Comparison of ENCODE assay signal across 24 cellular contexts in genomic region chr1:53833393-53833792, GRCh38. TPM values are rescaled to one million over a fixed set of nuclear protein-coding genes. Genes with fewer than 3 reads are reported as not detected.
DNase-seq lines count a peak whose midpoint lies in the region; ATAC-seq, FAIRE-seq and TF ChIP-seq lines count a peak whose summit lies in the region.
"Had no signal": no experiment of that assay in that cellular context is flagged by ENCODE, and none has a peak within 500 bp of the region (broad histone marks: within the 10 kb centered on the region; RNA-seq: fewer than 3 reads in every experiment).

No MANE protein-coding gene starts in this region.

- H3K79me2 ChIP-seq in HepG2 (ENCODE audit: insufficient read depth, low read length) (peaks cover 46% of the 10 kb centered on the region), Loucy (ENCODE audit: insufficient read depth, low read length) (peaks cover 61% of the 10 kb centered on the region), K562 (ENCODE audit: control insufficient read depth, insufficient read depth, low read length) (peaks cover 70% of the 10 kb centered on the region)

- in situ Hi-C loops in HepG2 (cut with HindIII; ENCODE audit: extremely low pct_ligation_motif_present, low pct_unique_long_range_greater_than_20kb) (no loop called here), K562 (cut with MboI) (no loop called here)

- H3K9me2 ChIP-seq in Loucy (replicated peaks; ENCODE audit: low read depth, low read length): no peaks in the 10 kb centered on the region

- TF ChIP-seq CTCF in HepG2 (CRISPR knock-in tag; IDR thresholded peaks at IDR 0.05): no peak
- TF ChIP-seq CTCF in right lobe of liver (IDR thresholded peaks at IDR 0.05): no peak
- TF ChIP-seq CTCF in Loucy (conservative IDR thresholded peaks at IDR 0.05; ENCODE audit: low read length): no peak
- TF ChIP-seq CTCF in K562 (IDR thresholded peaks at IDR 0.05 in 2 of 3, conservative IDR thresholded peaks at IDR 0.05 in 1 of 3; ENCODE audit: insufficient read depth in 2 of 3, low read depth in 1 of 3, low read length in 3 of 3): no peak

- intact Hi-C loops in HepG2 (cut with micrococcal nuclease; ENCODE audit: unreplicated experiment) (no loop called here), right lobe of liver (cut with DNase I) (no loop called here), K562 (cut with micrococcal nuclease) (no loop called here)

- H2AFZ ChIP-seq in HepG2 (ENCODE audit: low read length): no peak overlapping the region
- no peak overlapping the region for H2AFZ ChIP-seq in Loucy (ENCODE audit: low read length)
- H2AFZ ChIP-seq in K562 (ENCODE audit: low read depth, low read length): no peak overlapping the region
- H2AFZ ChIP-seq: GM23338 had no signal

- ATAC-seq in HepG2 (no peak), right lobe of liver (no peak), K562 (no peak), HG02610 (IDR thresholded peaks at IDR 0.05; ENCODE audit: unreplicated experiment) (no peak), GM18868 (IDR thresholded peaks at IDR 0.05; ENCODE audit: unreplicated experiment) (no peak), HG03571 (IDR thresholded peaks at IDR 0.05; ENCODE audit: unreplicated experiment) (no peak)
- ATAC-seq: CD8-positive, alpha-beta T cell; GM23338; HCT116 had no signal

- H3F3A ChIP-seq in Loucy (ENCODE audit: low read depth): no peaks in the 10 kb centered on the region

- CTCF ChIA-PET in HepG2 (lab: Yijun Ruan, JAX; ENCODE audit: low intra/inter-chr PET ratio, low total read pairs) (no interaction called here), K562 (lab: Yijun Ruan, JAX; ENCODE audit: low intra/inter-chr PET ratio) (no interaction called here)

- TF ChIP-seq POLR2A in HepG2 (IDR thresholded peaks at IDR 0.05; ENCODE audit: insufficient read depth in 1 of 2, low read depth in 2 of 2, low read length in 2 of 2) (no peak), right lobe of liver (IDR thresholded peaks at IDR 0.05) (no peak), K562 (conservative IDR thresholded peaks at IDR 0.05) (no peak)

- no TSS peak for BruUV-seq in HepG2 (replicated peaks; lab: Mats Ljungman, UMichigan)
- no TSS peak for BruUV-seq in K562 (replicated peaks; lab: Mats Ljungman, UMichigan)

- H4K20me1 ChIP-seq in HepG2 (ENCODE audit: insufficient read depth, low read length): no peaks in the 10 kb centered on the region; the same call in 1 of the 2 replicates
- peaks cover 28% of the 10 kb centered on the region for H4K20me1 ChIP-seq in Loucy (ENCODE audit: insufficient read depth, low read length, poor library complexity, severe bottlenecking)
- no peaks in the 10 kb centered on the region for H4K20me1 ChIP-seq in K562 (replicated peaks; ENCODE audit: control insufficient read depth, insufficient read depth, low read length)

- POLR2A ChIA-PET in HepG2 (lab: Yijun Ruan, JAX) (no interaction called here), K562 (lab: Yijun Ruan, JAX) (interaction anchor here (0.7 kb wide), 1 partner anchor 370 kb away, joined by 3 read pairs; no protein-coding TSS in a partner anchor)

- FAIRE-seq in HepG2 (lab: Jason Lieb, UNC): no peak
- no peak for FAIRE-seq in K562 (lab: Jason Lieb, UNC)
- FAIRE-seq: A204.1, GM12892, GM19239 had no signal

- no peaks in the 10 kb centered on the region for H3K27me3 ChIP-seq in HepG2 (ENCODE audit: control insufficient read depth in 1 of 2, insufficient read depth in 2 of 2, low read length in 2 of 2)
- no peaks in the 10 kb centered on the region for H3K27me3 ChIP-seq in right lobe of liver
- peaks cover 4% of the 10 kb centered on the region for H3K27me3 ChIP-seq in Loucy (ENCODE audit: insufficient read depth, low read length, poor library complexity, severe bottlenecking)
- no peaks in the 10 kb centered on the region for H3K27me3 ChIP-seq in K562 (ENCODE audit: control insufficient read depth in 2 of 2, insufficient read depth in 2 of 2, low read length in 2 of 2)
- H3K27me3 ChIP-seq: BLaER1 had no signal

- TF ChIP-seq RAD21 in HepG2 (CRISPR knock-in tag; IDR thresholded peaks at IDR 0.05) (no peak), K562 (CRISPR knock-in tag; conservative IDR thresholded peaks at IDR 0.05 in 1 of 2, IDR thresholded peaks at IDR 0.05 in 1 of 2) (no peak)

- peaks cover 20% of the 10 kb centered on the region for H3K4me1 ChIP-seq in HepG2 (ENCODE audit: insufficient read depth, low read length)
- H3K4me1 ChIP-seq in right lobe of liver: peaks cover 0 to 8% (median 0%) of the 10 kb centered on the region in 4 donors
- H3K4me1 ChIP-seq in Loucy (ENCODE audit: insufficient read depth, low read length, poor library complexity, severe bottlenecking): peaks cover 27% of the 10 kb centered on the region
- peaks cover 4 to 13% of the 10 kb centered on the region in 2 experiments; a peak in 3 of 5 replicates for H3K4me1 ChIP-seq in K562 (replicated peaks in 1 of 2; ENCODE audit: control insufficient read depth in 2 of 2, insufficient read depth in 2 of 2, low read length in 2 of 2)
- H3K4me1 ChIP-seq: Caco-2 had no signal

- H3K27ac ChIP-seq in HepG2 (ENCODE audit: extremely low read length, insufficient read depth, low read length): no peak overlapping the region
- no peak overlapping the region for H3K27ac ChIP-seq in right lobe of liver
- H3K27ac ChIP-seq in K562 (ENCODE audit: extremely low read depth, low read depth, low read length): no peak overlapping the region
- H3K27ac ChIP-seq: 22Rv1, BLaER1, C4-2B had no signal

- DNase-seq in HepG2 (ENCODE audit: low spot score): no peak
- no peak for DNase-seq in right lobe of liver
- DNase-seq in K562 (ENCODE audit: extremely low read depth in 1 of 4, low spot score in 3 of 4): no peak
- DNase-seq: Caco-2; CD4-positive, CD25-positive, alpha-beta regulatory T cell; CD8-positive, alpha-beta T cell; DMS153; DND-41; EL; GDM1; H9; HFFc6 had no signal

- no peak for TF ChIP-seq EP300 in HepG2 (IDR thresholded peaks at IDR 0.05; ENCODE audit: low read depth in 2 of 2, low read length in 2 of 2)
- no peak for TF ChIP-seq EP300 in HepG2 (CRISPR knock-in tag; IDR thresholded peaks at IDR 0.05; ENCODE audit: borderline replicate concordance)
- TF ChIP-seq EP300 in K562 (IDR thresholded peaks at IDR 0.05; ENCODE audit: low read length): no peak

- H3K9ac ChIP-seq in HepG2 (ENCODE audit: insufficient read depth, low read depth, low read length) (no peak overlapping the region), Loucy (ENCODE audit: low read depth, low read length, poor library complexity, severe bottlenecking) (no peak overlapping the region), K562 (ENCODE audit: insufficient read depth in 1 of 2, low read depth in 2 of 2, low read length in 2 of 2) (no peak overlapping the region)
- H3K9ac ChIP-seq: BLaER1 had no signal

- H3K4me3 ChIP-seq in HepG2 (replicated peaks in 1 of 3; ENCODE audit: insufficient read depth in 1 of 3, low read depth in 2 of 3, low read length in 3 of 3) (no peak overlapping the region), right lobe of liver (no peak overlapping the region), Loucy (ENCODE audit: low read length, poor library complexity, severe bottlenecking) (no peak overlapping the region), K562 (no peak overlapping the region)
- H3K4me3 ChIP-seq: BLaER1, GM23338 had no signal

- H3K9me3 ChIP-seq in HepG2 (ENCODE audit: low read length) (no peaks in the 10 kb centered on the region), right lobe of liver (no peaks in the 10 kb centered on the region), Loucy (ENCODE audit: insufficient read depth, low read depth, low read length) (no peaks in the 10 kb centered on the region), K562 (replicated peaks; ENCODE audit: control insufficient read depth, insufficient read depth, low read depth, low read length) (no peaks in the 10 kb centered on the region)
- H3K9me3 ChIP-seq: BLaER1, Caco-2 had no signal

- H3K36me3 ChIP-seq in HepG2 (replicated peaks in 1 of 2; ENCODE audit: control insufficient read depth in 1 of 2, insufficient read depth in 2 of 2, low read length in 2 of 2) (peaks cover 0 to 21% of the 10 kb centered on the region in 2 experiments; a peak in 3 of 5 replicates), right lobe of liver (no peaks in the 10 kb centered on the region), Loucy (ENCODE audit: insufficient read depth, low read length) (peaks cover 10% of the 10 kb centered on the region; the same call in 1 of the 2 replicates), K562 (ENCODE audit: control insufficient read depth, insufficient read depth, low read length) (peaks cover 61% of the 10 kb centered on the region)

- H3K4me2 ChIP-seq in HepG2 (ENCODE audit: low read depth, low read length): no peak overlapping the region
- peak overlapping the region; percentile 70 for H3K4me2 ChIP-seq in Loucy (ENCODE audit: low read depth, low read length, poor library complexity, severe bottlenecking)
- H3K4me2 ChIP-seq in K562 (ENCODE audit: insufficient read depth, low read length): no peak overlapping the region
- H3K4me2 ChIP-seq: GM23338 had no signal

- 98% methylated on average over 4 of the region's 4 CpGs for WGBS in HepG2 (ENCODE audit: low lambda C conversion rate)
- WGBS in right lobe of liver (ENCODE audit: insufficient coverage, low coverage, low lambda C conversion rate, missing lambda C conversion rate): 87% methylated on average over 4 of the region's 4 CpGs
- WGBS in K562 (ENCODE audit: insufficient coverage, low coverage, missing lambda C conversion rate): 93% methylated on average over 4 of the region's 4 CpGs

- H3K9me1 ChIP-seq in K562 (ENCODE audit: control insufficient read depth, insufficient read depth, low read length): no peaks in the 10 kb centered on the region

RNA-seq across cellular contexts. Expression of gene NDC1, which starts 4.7 kb away (rescaled TPM):
- total RNA-seq in HepG2 (2016; rRNA removed; fragmentation: Illumina TruSeq; extraction: Trizol): 44.6 and 50.9 TPM in 2 replicates
- 14.3 TPM in 2 replicates for total RNA-seq in HepG2 (2016; cell fraction: cytosol; rRNA removed; fragmentation: Illumina TruSeq; extraction: Trizol; ENCODE audit: low read depth)
- total RNA-seq in HepG2 (2016; cell fraction: insoluble cytoplasmic fraction; rRNA removed; fragmentation: Illumina TruSeq; extraction: Trizol): 43.8 and 49.0 TPM in 2 replicates
- total RNA-seq in HepG2 (2016; cell fraction: membrane; rRNA removed; fragmentation: Illumina TruSeq; extraction: Trizol): 24.9 and 31.6 TPM in 2 replicates
- total RNA-seq in HepG2 (2016; cell fraction: nucleus; rRNA removed; fragmentation: Illumina TruSeq; extraction: Trizol): 44.8 and 50.7 TPM in 2 replicates
- 20.9 and 38.1 TPM in 2 replicates for polyA plus RNA-seq in HepG2 (2011; rRNA removed)
- 19.6 and 22.9 TPM in 2 replicates for polyA plus RNA-seq in HepG2 (2011; cell fraction: cytosol; rRNA removed)
- 7.1 and 8.4 TPM in 2 replicates for polyA plus RNA-seq in HepG2 (2011; cell fraction: nucleus; rRNA removed)
- polyA plus RNA-seq in HepG2 (2012): 12.2 and 17.5 TPM in 2 replicates
- polyA plus RNA-seq in HepG2 (2016; cell fraction: cytosol; fragmentation: Illumina TruSeq; extraction: Trizol; ENCODE audit: low read depth): 3.9 and 4.1 TPM in 2 replicates
- polyA plus RNA-seq in HepG2 (2016; cell fraction: insoluble cytoplasmic fraction; fragmentation: Illumina TruSeq; extraction: Trizol; ENCODE audit: low read depth): 28.2 and 29.8 TPM in 2 replicates
- polyA plus RNA-seq in HepG2 (2016; cell fraction: membrane; fragmentation: Illumina TruSeq; extraction: Trizol; ENCODE audit: low read depth): 11.7 and 13.0 TPM in 2 replicates
- polyA plus RNA-seq in HepG2 (2016; cell fraction: nucleus; fragmentation: Illumina TruSeq; extraction: Trizol; ENCODE audit: insufficient read depth, low read depth): 44.5 and 45.2 TPM in 2 replicates
- 112 and 221 TPM in 2 replicates for polyA minus RNA-seq in HepG2 (2011; rRNA and poly(A)+ RNA removed; ENCODE audit: low replicate concordance)
- polyA minus RNA-seq in HepG2 (2011; cell fraction: cytosol; rRNA and poly(A)+ RNA removed): 28.3 and 30.2 TPM in 2 replicates
- 15.7 and 18.4 TPM in 2 replicates for polyA minus RNA-seq in HepG2 (2011; cell fraction: nucleus; rRNA and poly(A)+ RNA removed)
- total RNA-seq in right lobe of liver: 10 to 100 TPM in 2 of 6 experiments, 1 to 10 TPM in 4; 4.3 to 10.9 (median 5.7) TPM
- total RNA-seq in K562 (2011; cell fraction: chromatin; rRNA removed; ENCODE audit: low replicate concordance): 90.8 and 103 TPM in 2 replicates
- total RNA-seq in K562 (2011; cell fraction: nucleolus; rRNA removed): 62.9 and 67.9 TPM in 2 replicates
- 112 and 149 TPM in 2 replicates for total RNA-seq in K562 (2011; cell fraction: nucleoplasm; rRNA removed)
- total RNA-seq in K562 (2014; rRNA removed): 45.8 and 47.0 TPM in 2 replicates
- total RNA-seq in K562 (2014; rRNA removed; fragmentation: Illumina TruSeq; extraction: Trizol): 80.0 and 86.4 TPM in 2 replicates
- 71.9 and 74.7 TPM in 2 replicates for total RNA-seq in K562 (2015; rRNA removed; fragmentation: Illumina TruSeq; extraction: Trizol)
- total RNA-seq in K562 (2021): 64.5 and 74.2 TPM in 2 replicates
- 90.9 and 102 TPM in 2 replicates for polyA plus RNA-seq in K562 (2011; rRNA removed)
- 51.9 and 99.8 TPM in 2 replicates for polyA plus RNA-seq in K562 (2011; cell fraction: cytosol; rRNA removed)
- polyA plus RNA-seq in K562 (2011; cell fraction: nucleus; rRNA removed): 26.4 and 44.3 TPM in 2 replicates
- 30.7 and 38.2 TPM in 2 replicates for polyA plus RNA-seq in K562 (2012)
- polyA plus RNA-seq in K562 (2014; fragmentation: Illumina TruSeq; extraction: Trizol): 58.9 and 66.4 TPM in 2 replicates
- 10 to 100 TPM; 26.9 to 46.8 TPM for polyA plus RNA-seq in K562 (2014; fragmentation: Nextera tagmentation; extraction: Ambion mirVana)
- 46.0 and 49.9 TPM in 2 replicates for polyA plus RNA-seq in K562 (2014; rRNA removed)
- polyA minus RNA-seq in K562 (2011; rRNA and poly(A)+ RNA removed): 151 and 183 TPM in 2 replicates
- 51.7 and 72.3 TPM in 2 replicates for polyA minus RNA-seq in K562 (2011; cell fraction: cytosol; rRNA and poly(A)+ RNA removed)
- 25.2 and 47.9 TPM in 2 replicates for polyA minus RNA-seq in K562 (2011; cell fraction: nucleus; rRNA and poly(A)+ RNA removed)

RNA-seq across cellular contexts. Expression of gene YIPF1, which starts 56.2 kb away (rescaled TPM):
- 19.0 and 21.1 TPM in 2 replicates for total RNA-seq in HepG2 (2016; rRNA removed; fragmentation: Illumina TruSeq; extraction: Trizol)
- total RNA-seq in HepG2 (2016; cell fraction: cytosol; rRNA removed; fragmentation: Illumina TruSeq; extraction: Trizol; ENCODE audit: low read depth): 7.5 and 9.3 TPM in 2 replicates
- 18.1 and 18.6 TPM in 2 replicates for total RNA-seq in HepG2 (2016; cell fraction: insoluble cytoplasmic fraction; rRNA removed; fragmentation: Illumina TruSeq; extraction: Trizol)
- 16.3 and 17.7 TPM in 2 replicates for total RNA-seq in HepG2 (2016; cell fraction: membrane; rRNA removed; fragmentation: Illumina TruSeq; extraction: Trizol)
- 17.0 and 19.0 TPM in 2 replicates for total RNA-seq in HepG2 (2016; cell fraction: nucleus; rRNA removed; fragmentation: Illumina TruSeq; extraction: Trizol)
- 30.8 and 31.9 TPM in 2 replicates for polyA plus RNA-seq in HepG2 (2011; rRNA removed)
- 23.5 and 33.7 TPM in 2 replicates for polyA plus RNA-seq in HepG2 (2011; cell fraction: cytosol; rRNA removed)
- 13.9 and 16.7 TPM in 2 replicates for polyA plus RNA-seq in HepG2 (2011; cell fraction: nucleus; rRNA removed)
- polyA plus RNA-seq in HepG2 (2012): 13.4 and 20.3 TPM in 2 replicates
- 7.9 and 13.0 TPM in 2 replicates for polyA plus RNA-seq in HepG2 (2016; cell fraction: cytosol; fragmentation: Illumina TruSeq; extraction: Trizol; ENCODE audit: low read depth)
- 20.3 and 20.4 TPM in 2 replicates for polyA plus RNA-seq in HepG2 (2016; cell fraction: insoluble cytoplasmic fraction; fragmentation: Illumina TruSeq; extraction: Trizol; ENCODE audit: low read depth)
- 14.9 and 17.0 TPM in 2 replicates for polyA plus RNA-seq in HepG2 (2016; cell fraction: membrane; fragmentation: Illumina TruSeq; extraction: Trizol; ENCODE audit: low read depth)
- 24.4 and 26.4 TPM in 2 replicates for polyA plus RNA-seq in HepG2 (2016; cell fraction: nucleus; fragmentation: Illumina TruSeq; extraction: Trizol; ENCODE audit: insufficient read depth, low read depth)
- 26.9 and 28.2 TPM in 2 replicates for polyA minus RNA-seq in HepG2 (2011; rRNA and poly(A)+ RNA removed; ENCODE audit: low replicate concordance)
- polyA minus RNA-seq in HepG2 (2011; cell fraction: cytosol; rRNA and poly(A)+ RNA removed): 9.4 and 12.6 TPM in 2 replicates
- polyA minus RNA-seq in HepG2 (2011; cell fraction: nucleus; rRNA and poly(A)+ RNA removed): 10.3 and 15.3 TPM in 2 replicates
- total RNA-seq in right lobe of liver: 10 to 100 TPM; 20.5 to 34.5 (median 25.4) TPM
- total RNA-seq in K562 (2011; cell fraction: chromatin; rRNA removed; ENCODE audit: low replicate concordance): 23.9 and 24.2 TPM in 2 replicates
- 24.2 and 25.8 TPM in 2 replicates for total RNA-seq in K562 (2011; cell fraction: nucleolus; rRNA removed)
- 26.2 and 36.1 TPM in 2 replicates for total RNA-seq in K562 (2011; cell fraction: nucleoplasm; rRNA removed)
- total RNA-seq in K562 (2014; rRNA removed): 17.8 and 23.8 TPM in 2 replicates
- total RNA-seq in K562 (2014; rRNA removed; fragmentation: Illumina TruSeq; extraction: Trizol): 21.6 and 23.9 TPM in 2 replicates
- 17.9 and 19.6 TPM in 2 replicates for total RNA-seq in K562 (2015; rRNA removed; fragmentation: Illumina TruSeq; extraction: Trizol)
- 15.3 and 15.5 TPM in 2 replicates for total RNA-seq in K562 (2021)
- polyA plus RNA-seq in K562 (2011; rRNA removed): 35.6 and 37.5 TPM in 2 replicates
- polyA plus RNA-seq in K562 (2011; cell fraction: cytosol; rRNA removed): 27.6 and 37.8 TPM in 2 replicates
- polyA plus RNA-seq in K562 (2011; cell fraction: nucleus; rRNA removed): 19.0 and 21.7 TPM in 2 replicates
- 17.0 and 25.2 TPM in 2 replicates for polyA plus RNA-seq in K562 (2012)
- 25.0 and 27.3 TPM in 2 replicates for polyA plus RNA-seq in K562 (2014; fragmentation: Illumina TruSeq; extraction: Trizol)
- polyA plus RNA-seq in K562 (2014; fragmentation: Nextera tagmentation; extraction: Ambion mirVana): 10 to 100 TPM; 11.5 to 15.2 TPM
- 19.2 and 21.3 TPM in 2 replicates for polyA plus RNA-seq in K562 (2014; rRNA removed)
- 27.7 and 28.8 TPM in 2 replicates for polyA minus RNA-seq in K562 (2011; rRNA and poly(A)+ RNA removed)
- 8.5 and 12.5 TPM in 2 replicates for polyA minus RNA-seq in K562 (2011; cell fraction: cytosol; rRNA and poly(A)+ RNA removed)
- polyA minus RNA-seq in K562 (2011; cell fraction: nucleus; rRNA and poly(A)+ RNA removed): 4.6 and 7.3 TPM in 2 replicates
